In genomic region chr1:5992034-5992813, GRCh38 we compare ENCODE assay signal across 1 cellular context.
A peak's percentile ranks its signal among the peaks of the same experiment; 100 is the strongest.
TF ChIP-seq lines count a peak whose summit lies in the region.

NPHP4 (minus strand) TSS chr1:5992425; CDS start chr1:5986289, 6,136 bp downstream.

TF ChIP-seq in neural cell, 6 proteins besides CTCF, POLR2A, EP300 and RAD21 (continued from another document):
- TF ChIP-seq TAF1 (IDR thresholded peaks at IDR 0.05; ENCODE audit: low read depth) = peak; percentile 86
TF ChIP-seq in neural cell: peak in this region for 4.
